16 cellular contexts compared by ENCODE assay signal in genomic region chr15:63198315-63198714, GRCh38. TPM values are rescaled to one million over a fixed set of nuclear protein-coding genes. Genes with fewer than 3 reads are reported as not detected.
A peak's percentile ranks its signal among the peaks of the same experiment; 100 is the strongest.
DNase-seq lines count a peak whose midpoint lies in the region; ATAC-seq and TF ChIP-seq lines count a peak whose summit lies in the region.
"Had no signal": no experiment of that assay in that cellular context is flagged by ENCODE, and none has a peak within 500 bp of the region (broad histone marks: within the 10 kb centered on the region; RNA-seq: fewer than 3 reads in every experiment).

No MANE protein-coding gene starts in this region.

- no peak for DNase-seq in CD4-positive, alpha-beta memory T cell
- peak; percentile 70 for DNase-seq in Jurkat, Clone E6-1 (ENCODE audit: low read depth, low spot score)
- DNase-seq in T-cell (no peak), left ventricle myocardium superior (no peak), foreskin keratinocyte (no peak), colonic mucosa (no peak)
- DNase-seq in activated effector memory CD4-positive, alpha-beta T cell treated with anti-CD3 and anti-CD28 coated beads, Interleukin-2, amount 50 U/mL, for 16 hours, result no peak
- DNase-seq: activated CD4-positive, CD25-positive, alpha-beta regulatory T cell treated with anti-CD3 and anti-CD28 coated beads, Interleukin-2, amount 50 U/mL, for 72 hours; activated gamma-delta T cell; NCI-H510A; retina; stimulated activated CD4-positive, alpha-beta T cell treated with anti-CD3 and anti-CD28 coated beads, Interleukin-4, amount 100 ng/mL, for 4 hours; stomach had no signal

- TF ChIP-seq CTCF in foreskin keratinocyte (conservative IDR thresholded peaks at IDR 0.05), result no peak
- TF ChIP-seq CTCF in colonic mucosa (IDR thresholded peaks at IDR 0.05), result no peak

- H3K9me3 Mint-ChIP-seq in CD4-positive, alpha-beta memory T cell, result no peaks in the 10 kb centered on the region
- H3K9me3 Mint-ChIP-seq in T-cell, result no peaks in the 10 kb centered on the region

- H3K4me1 ChIP-seq in CD4-positive, alpha-beta memory T cell (ENCODE audit: insufficient read depth, low read length), result peaks cover 95% of the 10 kb centered on the region
- peaks cover 38% of the 10 kb centered on the region; the same call in 1 of the 2 replicates for H3K4me1 ChIP-seq in iPS-20b (ENCODE audit: insufficient read depth, low read length)
- H3K4me1 ChIP-seq in foreskin keratinocyte, result peaks cover 20% of the 10 kb centered on the region
- H3K4me1 ChIP-seq in colonic mucosa, result no peaks in the 10 kb centered on the region

- no peaks in the 10 kb centered on the region for H3K9me3 ChIP-seq in CD4-positive, alpha-beta memory T cell (ENCODE audit: control insufficient read depth in 1 of 2, low read length in 2 of 2)
- H3K9me3 ChIP-seq in iPS-20b (ENCODE audit: insufficient read depth, low read depth, low read length), result no peaks in the 10 kb centered on the region
- no peaks in the 10 kb centered on the region for H3K9me3 ChIP-seq in colonic mucosa
- H3K9me3 ChIP-seq: esophagus muscularis mucosa, stomach had no signal

- ATAC-seq in T-cell (replicated peaks in 1 of 4) (no peak), left ventricle myocardium superior (no peak), foreskin keratinocyte (no peak)

- CTCF ChIA-PET in CD4-positive, alpha-beta memory T cell (lab: Charles Lee; ENCODE audit: partially characterized antibody), result interaction anchor here (1.1 to 8.6 kb wide), 3 partner anchors 15 to 41 kb away, joined by 3 to 62 read pairs (median 3); partner anchors contain the start of gene RPS27L
- CTCF ChIA-PET in T-cell (lab: Charles Lee), result interaction anchor here in 1 of 2 donors (1.0 kb wide), 1 partner anchor 15 kb away, joined by 3 read pairs; no protein-coding TSS in a partner anchor

- no peaks in the 10 kb centered on the region for H3K36me3 ChIP-seq in CD4-positive, alpha-beta memory T cell (ENCODE audit: insufficient read depth, low read length)
- H3K36me3 ChIP-seq in iPS-20b (ENCODE audit: insufficient read depth, low read depth, low read length), result no peaks in the 10 kb centered on the region
- H3K36me3 ChIP-seq in colonic mucosa, result no peaks in the 10 kb centered on the region
- H3K36me3 ChIP-seq: esophagus muscularis mucosa, stomach had no signal

- POLR2A ChIA-PET in CD4-positive, alpha-beta memory T cell (lab: Charles Lee; ENCODE audit: partially characterized antibody), result interaction anchor here (5.1 to 8.6 kb wide), 2 partner anchors 12 to 30 kb away, joined by 59 to 161 read pairs; no protein-coding TSS in a partner anchor
- POLR2A ChIA-PET in T-cell (lab: Charles Lee), result interaction anchor here in 1 of 2 donors (0.6 to 1.3 kb wide), 3 partner anchors 24 to 61 kb away, joined by 3 to 7 read pairs (median 3); no protein-coding TSS in a partner anchor

- peaks cover 16 to 26% of the 10 kb centered on the region in 2 donors for H3K36me3 Mint-ChIP-seq in CD4-positive, alpha-beta memory T cell
- H3K36me3 Mint-ChIP-seq in T-cell, result peaks cover 23% of the 10 kb centered on the region

- H3K27me3 Mint-ChIP-seq in CD4-positive, alpha-beta memory T cell, result no peaks in the 10 kb centered on the region
- H3K27me3 Mint-ChIP-seq in T-cell, result no peaks in the 10 kb centered on the region

- H3K4me1 Mint-ChIP-seq in CD4-positive, alpha-beta memory T cell, result peaks cover 76 to 95% (median 85%) of the 10 kb centered on the region in 4 donors
- peaks cover 90 to 95% (median 93%) of the 10 kb centered on the region in 3 donors for H3K4me1 Mint-ChIP-seq in T-cell

- H3K4me3 ChIP-seq in CD4-positive, alpha-beta memory T cell (ENCODE audit: low read length in 2 of 2), result no peak overlapping the region
- no peak overlapping the region for H3K4me3 ChIP-seq in Jurkat, Clone E6-1 (ENCODE audit: low read length)
- H3K4me3 ChIP-seq in iPS-20b (ENCODE audit: low read length) (no peak overlapping the region), colonic mucosa (no peak overlapping the region)
- H3K4me3 ChIP-seq: esophagus muscularis mucosa, stomach had no signal

- H3K27ac Mint-ChIP-seq in CD4-positive, alpha-beta memory T cell, result peak overlapping the region in 2 of 7 donors; percentile 66 to 72
- H3K27ac Mint-ChIP-seq in T-cell, result peak overlapping the region; percentile 75 to 78

- no peaks in the 10 kb centered on the region for H3K27me3 ChIP-seq in CD4-positive, alpha-beta memory T cell (ENCODE audit: insufficient read depth, low read length)
- no peaks in the 10 kb centered on the region for H3K27me3 ChIP-seq in iPS-20b (ENCODE audit: insufficient read depth, low read length)
- no peaks in the 10 kb centered on the region for H3K27me3 ChIP-seq in foreskin keratinocyte
- H3K27me3 ChIP-seq in colonic mucosa, result no peaks in the 10 kb centered on the region
- H3K27me3 ChIP-seq: esophagus muscularis mucosa, stomach had no signal

- no peak overlapping the region for H3K27ac ChIP-seq in CD4-positive, alpha-beta memory T cell (ENCODE audit: low read depth, low read length)
- H3K27ac ChIP-seq in iPS-20b (ENCODE audit: low read length) (no peak overlapping the region), foreskin keratinocyte (no peak overlapping the region), colonic mucosa (no peak overlapping the region)
- H3K27ac ChIP-seq: C4-2B, esophagus muscularis mucosa had no signal

- H3K9ac ChIP-seq in iPS-20b (ENCODE audit: low read depth, low read length) (0 out of 2 replicates have a peak overlapping the region, but pooled peaks have one; percentile 17), colonic mucosa (ENCODE audit: low read depth in 2 of 2, low read length in 2 of 2) (no peak overlapping the region)

- peak overlapping the region in 5 of 8 donors; percentile 17 to 67 (median 39) for H3K4me3 Mint-ChIP-seq in CD4-positive, alpha-beta memory T cell
- H3K4me3 Mint-ChIP-seq in T-cell, result peak overlapping the region in 1 of 3 donors; percentile 24

- intact Hi-C loops in CD4-positive, alpha-beta memory T cell (cut with micrococcal nuclease), result no loop called here
- intact Hi-C loops in left ventricle myocardium superior (cut with micrococcal nuclease), result no loop called here
- intact Hi-C loops in colonic mucosa (cut with DNase I), result no loop called here

RNA-seq across cellular contexts. Expression of gene RAB8B, which starts 8.9 kb away (rescaled TPM):
- total RNA-seq in CD4-positive, alpha-beta memory T cell, result 10 to 100 TPM; 86.0 to 86.4 TPM
- 10 to 100 TPM; 35.1 to 58.3 TPM for polyA plus RNA-seq in CD4-positive, alpha-beta memory T cell
- 45.0 TPM for polyA plus RNA-seq in Jurkat, Clone E6-1 (2012; ENCODE audit: insufficient read depth, insufficient read length)
- total RNA-seq in T-cell (10 to 100 TPM; 52.2 to 66.7 (median 55.7) TPM), left ventricle myocardium superior (9.1 TPM), foreskin keratinocyte (18.9 and 20.4 TPM in 2 replicates), colonic mucosa (10 to 100 TPM in 1 of 2 donors, 1 to 10 TPM in 1; 7.4 to 18.0 TPM)
- polyA plus RNA-seq in foreskin keratinocyte, result 4.5 and 5.1 TPM in 2 replicates

RNA-seq across cellular contexts. Expression of gene RPS27L, which starts 41.0 kb away (rescaled TPM):
- total RNA-seq in CD4-positive, alpha-beta memory T cell, result 100 to 1,000 TPM; 150 to 161 TPM
- polyA plus RNA-seq in CD4-positive, alpha-beta memory T cell, result 100 to 1,000 TPM; 187 to 211 TPM
- 90.7 TPM for polyA plus RNA-seq in Jurkat, Clone E6-1 (2012; ENCODE audit: insufficient read depth, insufficient read length)
- total RNA-seq in T-cell, result 100 to 1,000 TPM in 3 of 5 donors, 10 to 100 TPM in 2; 48.3 to 123 (median 106) TPM
- 157 TPM for total RNA-seq in left ventricle myocardium superior
- total RNA-seq in foreskin keratinocyte, result 129 and 140 TPM in 2 replicates
- polyA plus RNA-seq in foreskin keratinocyte, result 199 and 221 TPM in 2 replicates
- 100 to 1,000 TPM; 205 to 269 TPM for total RNA-seq in colonic mucosa
